ENCODE assay signal across 2 cellular contexts in the genomic region with DNA sequence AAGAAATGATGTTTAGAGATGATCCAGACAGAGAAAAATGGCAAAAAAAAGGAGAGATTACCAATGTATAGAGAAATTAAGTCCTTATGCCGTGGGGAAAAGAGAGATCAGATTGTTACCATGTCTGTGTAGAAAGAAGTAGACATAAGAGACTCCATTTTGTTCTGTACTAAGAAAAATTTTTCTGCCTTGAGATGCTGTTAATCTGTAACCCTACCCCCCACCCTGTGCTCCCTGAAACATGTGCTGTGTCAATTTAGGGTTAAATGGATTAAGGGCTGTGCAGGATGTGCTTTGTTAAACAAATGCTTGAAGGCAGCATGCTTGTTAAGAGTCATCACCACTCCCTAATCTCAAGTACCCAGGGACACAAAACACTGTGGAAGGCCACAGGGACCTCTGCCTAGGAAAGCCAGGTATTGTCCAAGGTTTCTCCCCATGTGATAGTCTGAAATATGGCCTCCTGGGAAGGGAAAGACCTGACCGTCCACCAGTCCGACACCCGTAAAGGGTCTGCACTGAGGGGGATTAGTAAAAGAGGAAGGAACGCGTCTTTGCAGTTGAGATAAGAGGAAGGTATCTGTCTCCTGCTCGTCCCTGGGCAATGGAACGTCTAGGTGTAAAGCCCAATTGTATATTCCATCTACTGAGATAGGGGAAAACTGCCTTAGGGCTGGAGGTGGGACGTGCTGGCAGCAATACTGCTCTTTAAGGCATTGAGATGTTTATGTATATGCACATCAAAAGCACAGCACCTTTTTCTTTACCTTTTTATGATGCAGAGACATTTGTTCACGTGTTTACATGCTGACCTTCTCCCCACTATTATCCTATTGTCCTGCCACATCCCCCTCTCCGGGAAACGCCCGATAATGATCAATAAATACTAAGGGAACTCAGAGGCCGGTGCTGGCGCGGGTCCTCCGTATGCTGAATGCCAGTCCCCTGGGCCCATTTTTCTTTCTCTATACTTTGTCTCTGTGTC.
TF ChIP-seq lines count a peak whose summit lies in the region.

No MANE protein-coding gene starts in this region.

TF ChIP-seq in GM23338, 12 proteins besides CTCF, POLR2A, EP300 and RAD21:
- peak; percentile 77; the same call in 1 of the 2 replicates for TF ChIP-seq NANOG (IDR thresholded peaks at IDR 0.05; ENCODE audit: borderline replicate concordance)

TF ChIP-seq in H1, 55 proteins besides CTCF, POLR2A, EP300 and RAD21:
- TF ChIP-seq, protein P1, sequence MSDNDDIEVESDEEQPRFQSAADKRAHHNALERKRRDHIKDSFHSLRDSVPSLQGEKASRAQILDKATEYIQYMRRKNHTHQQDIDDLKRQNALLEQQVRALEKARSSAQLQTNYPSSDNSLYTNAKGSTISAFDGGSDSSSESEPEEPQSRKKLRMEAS (IDR thresholded peaks at IDR 0.05) = 0 out of 2 replicates have a peak, but pooled peaks have one; percentile 18
